ENCODE assay signal across 8 cellular contexts in genomic region chr3:148957586-148957985, GRCh38. TPM values are rescaled to one million over a fixed set of nuclear protein-coding genes. Genes with fewer than 3 reads are reported as not detected.
DNase-seq lines count a peak whose midpoint lies in the region; ATAC-seq and TF ChIP-seq lines count a peak whose summit lies in the region.

No MANE protein-coding gene starts in this region.

- ATAC-seq in activated CD8-positive, alpha-beta memory T cell treated with anti-CD3 and anti-CD28 coated beads, Interleukin-2, amount 10 ng/mL, durations not matched to agents 7 days and 5 days, result peak; percentile 79
- ATAC-seq in HG03342 (IDR thresholded peaks at IDR 0.05; ENCODE audit: unreplicated experiment), result peak; percentile 59
- ATAC-seq in naive thymus-derived CD4-positive, alpha-beta T cell, result peak; percentile 38

- intact Hi-C loops in naive thymus-derived CD4-positive, alpha-beta T cell (cut with micrococcal nuclease), result loop anchor here (2.0 to 10.0 kb wide), 4 partner anchors 35 to 537 kb away; partner anchors contain the start of genes GYG1 (in 2 of the 2), HLTF (in 1 of the 2) and HPS3 (in 1 of the 2)

- H3K4me3 ChIP-seq in WERI-Rb-1 (ENCODE audit: low read depth, low read length), result no peak overlapping the region
- H3K4me3 ChIP-seq in naive thymus-derived CD4-positive, alpha-beta T cell (ENCODE audit: low read length), result no peak overlapping the region

- no peak overlapping the region for H3K4me3 Mint-ChIP-seq in activated CD8-positive, alpha-beta memory T cell treated with anti-CD3 and anti-CD28 coated beads, Interleukin-2, amount 10 ng/mL, durations not matched to agents 7 days and 5 days
- H3K4me3 Mint-ChIP-seq in naive thymus-derived CD4-positive, alpha-beta T cell, result no peak overlapping the region

- POLR2A ChIA-PET in naive thymus-derived CD4-positive, alpha-beta T cell (lab: Charles Lee), result no interaction called here

- no peaks in the 10 kb centered on the region for H3K9me3 Mint-ChIP-seq in activated CD8-positive, alpha-beta memory T cell treated with anti-CD3 and anti-CD28 coated beads, Interleukin-2, amount 10 ng/mL, durations not matched to agents 7 days and 5 days (ENCODE audit: low read depth)
- H3K9me3 Mint-ChIP-seq in naive thymus-derived CD4-positive, alpha-beta T cell, result no peaks in the 10 kb centered on the region

- peak overlapping the region; percentile 70 for H3K27ac Mint-ChIP-seq in activated CD8-positive, alpha-beta memory T cell treated with anti-CD3 and anti-CD28 coated beads, Interleukin-2, amount 10 ng/mL, durations not matched to agents 7 days and 5 days
- H3K27ac Mint-ChIP-seq in naive thymus-derived CD4-positive, alpha-beta T cell, result peak overlapping the region in 1 of 9 donors; percentile 43

- peaks cover 13% of the 10 kb centered on the region for H3K4me1 Mint-ChIP-seq in activated CD8-positive, alpha-beta memory T cell treated with anti-CD3 and anti-CD28 coated beads, Interleukin-2, amount 10 ng/mL, durations not matched to agents 7 days and 5 days
- peaks cover 0 to 13% (median 6%) of the 10 kb centered on the region in 7 donors for H3K4me1 Mint-ChIP-seq in naive thymus-derived CD4-positive, alpha-beta T cell

- DNase-seq in activated CD8-positive, alpha-beta memory T cell treated with anti-CD3 and anti-CD28 coated beads, Interleukin-2, amount 10 ng/mL, durations not matched to agents 7 days and 5 days, result peak; percentile 54
- DNase-seq in activated CD8-positive, alpha-beta memory T cell treated with anti-CD3 and anti-CD28 coated beads, Interleukin-2, amount 50 U/mL, for 48 hours, result no peak
- DNase-seq in WERI-Rb-1, result peak; percentile 69
- no peak for DNase-seq in naive thymus-derived CD4-positive, alpha-beta T cell
- no peak for DNase-seq in COLO829 (ENCODE audit: low spot score)
- no peak for DNase-seq in Ammon's horn (ENCODE audit: low spot score)
- DNase-seq in NCI-H774 (lab: John Stamatoyannopoulos, UW), result no peak

- no peak overlapping the region for H3K27ac ChIP-seq in WERI-Rb-1
- no peak overlapping the region for H3K27ac ChIP-seq in naive thymus-derived CD4-positive, alpha-beta T cell (ENCODE audit: low read depth, low read length)

- no peaks in the 10 kb centered on the region for H3K27me3 ChIP-seq in WERI-Rb-1 (ENCODE audit: insufficient read depth, low read depth, severe bottlenecking)
- no peaks in the 10 kb centered on the region for H3K27me3 ChIP-seq in naive thymus-derived CD4-positive, alpha-beta T cell (ENCODE audit: control insufficient read depth in 2 of 2, insufficient read depth in 2 of 2, low read length in 2 of 2)

- no peaks in the 10 kb centered on the region for H3K9me3 ChIP-seq in WERI-Rb-1 (ENCODE audit: severe bottlenecking)
- H3K9me3 ChIP-seq in naive thymus-derived CD4-positive, alpha-beta T cell (ENCODE audit: control insufficient read depth in 2 of 3, low read length in 3 of 3), result no peaks in the 10 kb centered on the region

- no peaks in the 10 kb centered on the region for H3K4me1 ChIP-seq in naive thymus-derived CD4-positive, alpha-beta T cell (ENCODE audit: control insufficient read depth in 2 of 2, insufficient read depth in 2 of 2, low read length in 2 of 2)

- peaks cover 13% of the 10 kb centered on the region for H3K27me3 Mint-ChIP-seq in activated CD8-positive, alpha-beta memory T cell treated with anti-CD3 and anti-CD28 coated beads, Interleukin-2, amount 10 ng/mL, durations not matched to agents 7 days and 5 days
- H3K27me3 Mint-ChIP-seq in naive thymus-derived CD4-positive, alpha-beta T cell, result peaks cover 0 to 29% (median 9%) of the 10 kb centered on the region in 5 donors

- H3K36me3 ChIP-seq in WERI-Rb-1, result no peaks in the 10 kb centered on the region
- H3K36me3 ChIP-seq in naive thymus-derived CD4-positive, alpha-beta T cell (ENCODE audit: control insufficient read depth in 2 of 3, insufficient read depth in 3 of 3, low read length in 3 of 3), result no peaks in the 10 kb centered on the region

- peak; percentile 82 for TF ChIP-seq CTCF in WERI-Rb-1 (IDR thresholded peaks at IDR 0.05; ENCODE audit: low read depth, low read length)

- CTCF ChIA-PET in activated CD8-positive, alpha-beta memory T cell treated with anti-CD3 and anti-CD28 coated beads, Interleukin-2, amount 10 ng/mL, durations not matched to agents 7 days and 5 days (lab: Charles Lee), result interaction anchor here (0.9 to 8.9 kb wide), 9 partner anchors 9 to 320 kb away, joined by 3 to 83 read pairs (median 5); partner anchors contain the start of genes GYG1 and HPS3
- CTCF ChIA-PET in naive thymus-derived CD4-positive, alpha-beta T cell (lab: Charles Lee), result interaction anchor here (0.6 to 0.8 kb wide), 2 partner anchors 28 to 314 kb away, joined by 3 read pairs; no protein-coding TSS in a partner anchor

- no peaks in the 10 kb centered on the region for H3K36me3 Mint-ChIP-seq in activated CD8-positive, alpha-beta memory T cell treated with anti-CD3 and anti-CD28 coated beads, Interleukin-2, amount 10 ng/mL, durations not matched to agents 7 days and 5 days
- H3K36me3 Mint-ChIP-seq in naive thymus-derived CD4-positive, alpha-beta T cell, result no peaks in the 10 kb centered on the region

RNA-seq across cellular contexts. Expression of gene GYG1, which starts 33.8 kb away (rescaled TPM):
- 10 to 100 TPM; 71.3 to 74.0 TPM for total RNA-seq in activated CD8-positive, alpha-beta memory T cell treated with anti-CD3 and anti-CD28 coated beads, Interleukin-2, amount 10 ng/mL, durations not matched to agents 7 days and 5 days
- total RNA-seq in naive thymus-derived CD4-positive, alpha-beta T cell, result 10 to 100 TPM; 15.5 to 39.3 (median 16.2) TPM
- polyA plus RNA-seq in naive thymus-derived CD4-positive, alpha-beta T cell, result 10 to 100 TPM; 28.9 to 34.7 TPM

Comparison
In these comparisons a context has a peak if more than half of its experiments do, and no peak if none do; other contexts are left out.
1. DNase-seq: peak in activated CD8-positive, alpha-beta memory T cell treated with anti-CD3 and anti-CD28 coated beads, Interleukin-2, amount 10 ng/mL, durations not matched to agents 7 days and 5 days (single experiment) and WERI-Rb-1 (single experiment); none in activated CD8-positive, alpha-beta memory T cell treated with anti-CD3 and anti-CD28 coated beads, Interleukin-2, amount 50 U/mL, for 48 hours (single experiment), naive thymus-derived CD4-positive, alpha-beta T cell (0 of 9), COLO829 (single experiment), Ammon's horn (single experiment) and NCI-H774 (single experiment).
2. Peak in every context shown above with its lines, with median percentiles within 50 percentile points of each other: ATAC-seq.